In genomic region chr17:42743595-42744282, GRCh38 we compare ENCODE assay signal across 8 cellular contexts. TPM values are rescaled to one million over a fixed set of nuclear protein-coding genes. Genes with fewer than 3 reads are reported as not detected.
DNase-seq lines count a peak whose midpoint lies in the region; ATAC-seq and TF ChIP-seq lines count a peak whose summit lies in the region.

No MANE protein-coding gene starts in this region.

- TF ChIP-seq POLR2A in testis (IDR thresholded peaks at IDR 0.05): no peak

- H3K4me1 ChIP-seq in cardiac muscle cell (ENCODE audit: low read depth): peaks cover 10% of the 10 kb centered on the region
- H3K4me1 ChIP-seq in testis: peaks cover 14% of the 10 kb centered on the region

- peak overlapping the region; percentile 91 for H3K4me3 Mint-ChIP-seq in activated T-helper 1 cell treated with anti-CD3 and anti-CD28 coated beads, Interleukin-12 subunit alpha, Interleukin-12 subunit beta, Interleukin-2, Interleukin-4 antibody, amounts not matched to agents 30 ng/mL and 10 ng/mL and 1 ng/mL, durations not matched to agents 14 hours and 24 hours and 36 hours
- peak overlapping the region; percentile 91 to 98 (median 94) for H3K4me3 Mint-ChIP-seq in immature natural killer cell

- ATAC-seq in left ventricle myocardium superior (no peak), HG03175 (IDR thresholded peaks at IDR 0.05; ENCODE audit: unreplicated experiment) (no peak)

- H3K27ac ChIP-seq in cardiac muscle cell: peak overlapping the region; percentile 96
- H3K27ac ChIP-seq in testis: peak overlapping the region; percentile 94 to 96

- H3K27me3 Mint-ChIP-seq in activated T-helper 1 cell treated with anti-CD3 and anti-CD28 coated beads, Interleukin-12 subunit alpha, Interleukin-12 subunit beta, Interleukin-2, Interleukin-4 antibody, amounts not matched to agents 30 ng/mL and 10 ng/mL and 1 ng/mL, durations not matched to agents 14 hours and 24 hours and 36 hours (ENCODE audit: insufficient read depth): peaks cover 16% of the 10 kb centered on the region
- peaks cover 2 to 14% (median 4%) of the 10 kb centered on the region in 3 donors for H3K27me3 Mint-ChIP-seq in immature natural killer cell (ENCODE audit: low read depth in 3 of 3)

- no peaks in the 10 kb centered on the region for H3K9me3 ChIP-seq in cardiac muscle cell (ENCODE audit: low read depth)
- no peaks in the 10 kb centered on the region for H3K9me3 ChIP-seq in testis

- H3K36me3 Mint-ChIP-seq in activated T-helper 1 cell treated with anti-CD3 and anti-CD28 coated beads, Interleukin-12 subunit alpha, Interleukin-12 subunit beta, Interleukin-2, Interleukin-4 antibody, amounts not matched to agents 30 ng/mL and 10 ng/mL and 1 ng/mL, durations not matched to agents 14 hours and 24 hours and 36 hours (ENCODE audit: low read depth): no peaks in the 10 kb centered on the region
- H3K36me3 Mint-ChIP-seq in immature natural killer cell: no peaks in the 10 kb centered on the region

- H3K4me3 ChIP-seq in cardiac muscle cell: peak overlapping the region; percentile 76
- peak overlapping the region; percentile 85 to 91 for H3K4me3 ChIP-seq in testis

- in situ Hi-C loops in GM13976 (cut with MboI; ENCODE audit: low sequenced_read_pairs, unreplicated experiment) (no loop called here), G401 (cut with HindIII; ENCODE audit: low sequenced_read_pairs) (no loop called here)

- H3K27me3 ChIP-seq in cardiac muscle cell (no peaks in the 10 kb centered on the region), testis (no peaks in the 10 kb centered on the region)

- intact Hi-C loops in left ventricle myocardium superior (cut with micrococcal nuclease) (no loop called here), testis (cut with DNase I; ENCODE audit: low total_unique reads) (no loop called here)
- intact Hi-C loops in activated T-helper 1 cell treated with anti-CD3 and anti-CD28 coated beads, Interleukin-12 subunit alpha, Interleukin-12 subunit beta, Interleukin-2, Interleukin-4 antibody, amounts not matched to agents 30 ng/mL and 10 ng/mL and 1 ng/mL, durations not matched to agents 14 hours and 24 hours and 36 hours (cut with micrococcal nuclease): loop anchor here (1.0 to 2.0 kb wide), 3 partner anchors 20 to 65 kb away; no protein-coding TSS in a partner anchor

- 30 to 35% methylated on average over 10 of the region's 10 CpGs for WGBS in testis, 2 donors

- H3K27ac Mint-ChIP-seq in activated T-helper 1 cell treated with anti-CD3 and anti-CD28 coated beads, Interleukin-12 subunit alpha, Interleukin-12 subunit beta, Interleukin-2, Interleukin-4 antibody, amounts not matched to agents 30 ng/mL and 10 ng/mL and 1 ng/mL, durations not matched to agents 14 hours and 24 hours and 36 hours: peak overlapping the region; percentile 80
- peak overlapping the region; percentile 75 to 97 (median 90) for H3K27ac Mint-ChIP-seq in immature natural killer cell

- H3K4me1 Mint-ChIP-seq in activated T-helper 1 cell treated with anti-CD3 and anti-CD28 coated beads, Interleukin-12 subunit alpha, Interleukin-12 subunit beta, Interleukin-2, Interleukin-4 antibody, amounts not matched to agents 30 ng/mL and 10 ng/mL and 1 ng/mL, durations not matched to agents 14 hours and 24 hours and 36 hours (ENCODE audit: low read depth): peaks cover 15% of the 10 kb centered on the region
- peaks cover 21 to 23% of the 10 kb centered on the region in 2 donors for H3K4me1 Mint-ChIP-seq in immature natural killer cell

- TF ChIP-seq CTCF in cardiac muscle cell (IDR thresholded peaks at IDR 0.05; ENCODE audit: low read depth, low read length) (peak; percentile 25), testis (IDR thresholded peaks at IDR 0.05) (no peak), GM13976 (IDR thresholded peaks at IDR 0.05; ENCODE audit: borderline replicate concordance, control extremely low read depth, extremely low read depth, insufficient read depth, missing control alignments) (no peak)

- DNase-seq in cardiac muscle cell (ENCODE audit: low read depth in 1 of 2, low spot score in 1 of 2): no peak
- no peak for DNase-seq in left ventricle myocardium superior
- no peak for DNase-seq in activated T-helper 1 cell treated with anti-CD3 and anti-CD28 coated beads, Interleukin-12 subunit alpha, Interleukin-12 subunit beta, Interleukin-2, Interleukin-4 antibody, amounts not matched to agents 30 ng/mL and 10 ng/mL and 1 ng/mL, durations not matched to agents 14 hours and 24 hours and 36 hours (ENCODE audit: low spot score)
- DNase-seq in immature natural killer cell: no peak
- no peak for DNase-seq in testis
- no peak for DNase-seq in GM13976 (ENCODE audit: low spot score)
- DNase-seq in G401 (ENCODE audit: low spot score): no peak

- no peaks in the 10 kb centered on the region for H3K9me3 Mint-ChIP-seq in activated T-helper 1 cell treated with anti-CD3 and anti-CD28 coated beads, Interleukin-12 subunit alpha, Interleukin-12 subunit beta, Interleukin-2, Interleukin-4 antibody, amounts not matched to agents 30 ng/mL and 10 ng/mL and 1 ng/mL, durations not matched to agents 14 hours and 24 hours and 36 hours
- H3K9me3 Mint-ChIP-seq in immature natural killer cell: no peaks in the 10 kb centered on the region

- H3K36me3 ChIP-seq in cardiac muscle cell (no peaks in the 10 kb centered on the region), testis (ENCODE audit: low read depth, missing control alignments) (no peaks in the 10 kb centered on the region)

RNA-seq across cellular contexts. Expression of gene EZH1, which starts 1.1 kb away (rescaled TPM):
- total RNA-seq in cardiac muscle cell: 19.2 and 33.8 TPM in 2 replicates
- polyA plus RNA-seq in cardiac muscle cell: 22.7 and 34.9 TPM in 2 replicates
- 49.6 TPM for total RNA-seq in left ventricle myocardium superior
- 35.6 and 40.0 TPM in 2 replicates for total RNA-seq in activated T-helper 1 cell treated with anti-CD3 and anti-CD28 coated beads, Interleukin-12 subunit alpha, Interleukin-12 subunit beta, Interleukin-2, Interleukin-4 antibody, amounts not matched to agents 30 ng/mL and 10 ng/mL and 1 ng/mL, durations not matched to agents 14 hours and 24 hours and 36 hours
- polyA plus RNA-seq in immature natural killer cell: 10 to 100 TPM in 2 of 3 donors, 1 to 10 TPM in 1; 9.8 to 32.3 (median 19.5) TPM
- 10 to 100 TPM; 53.7 to 59.4 TPM for total RNA-seq in testis
- polyA plus RNA-seq in testis (ENCODE audit: insufficient read depth, low read depth, low replicate concordance): 28.1 TPM
- total RNA-seq in G401 (2014; rRNA removed; shearing (Covaris generic)): 10.0 and 14.7 TPM in 2 replicates

RNA-seq across cellular contexts. Expression of gene RAMP2, which starts 17.3 kb away (rescaled TPM):
- 16.2 and 16.5 TPM in 2 replicates for total RNA-seq in cardiac muscle cell
- 20.6 and 28.0 TPM in 2 replicates for polyA plus RNA-seq in cardiac muscle cell
- 39.3 TPM for total RNA-seq in left ventricle myocardium superior
- not detected in 2 replicates for total RNA-seq in activated T-helper 1 cell treated with anti-CD3 and anti-CD28 coated beads, Interleukin-12 subunit alpha, Interleukin-12 subunit beta, Interleukin-2, Interleukin-4 antibody, amounts not matched to agents 30 ng/mL and 10 ng/mL and 1 ng/mL, durations not matched to agents 14 hours and 24 hours and 36 hours
- polyA plus RNA-seq in immature natural killer cell: not detected
- 10 to 100 TPM in 1 of 2 donors, 1 to 10 TPM in 1; 6.9 to 14.6 TPM for total RNA-seq in testis
- polyA plus RNA-seq in testis (ENCODE audit: insufficient read depth, low read depth, low replicate concordance): 38.2 TPM
- total RNA-seq in G401 (2014; rRNA removed; shearing (Covaris generic)): 0.51 and 1.5 TPM in 2 replicates

RNA-seq across cellular contexts. Expression of gene VPS25, which starts 29.5 kb away (rescaled TPM):
- total RNA-seq in cardiac muscle cell: 101 and 129 TPM in 2 replicates
- 133 and 136 TPM in 2 replicates for polyA plus RNA-seq in cardiac muscle cell
- 29.6 TPM for total RNA-seq in left ventricle myocardium superior
- total RNA-seq in activated T-helper 1 cell treated with anti-CD3 and anti-CD28 coated beads, Interleukin-12 subunit alpha, Interleukin-12 subunit beta, Interleukin-2, Interleukin-4 antibody, amounts not matched to agents 30 ng/mL and 10 ng/mL and 1 ng/mL, durations not matched to agents 14 hours and 24 hours and 36 hours: 93.6 and 97.0 TPM in 2 replicates
- polyA plus RNA-seq in immature natural killer cell: 10 to 100 TPM; 60.2 to 94.1 (median 90.2) TPM
- 10 to 100 TPM; 48.3 to 51.8 TPM for total RNA-seq in testis
- 64.1 TPM for polyA plus RNA-seq in testis (ENCODE audit: insufficient read depth, low read depth, low replicate concordance)
- 150 and 199 TPM in 2 replicates for total RNA-seq in G401 (2014; rRNA removed; shearing (Covaris generic))

RNA-seq across cellular contexts. Expression of gene WNK4, which starts 36.7 kb away (rescaled TPM):
- 0.04 and 1.6 TPM in 2 replicates for total RNA-seq in cardiac muscle cell
- polyA plus RNA-seq in cardiac muscle cell: 0.67 and 0.71 TPM in 2 replicates
- total RNA-seq in left ventricle myocardium superior: not detected
- total RNA-seq in activated T-helper 1 cell treated with anti-CD3 and anti-CD28 coated beads, Interleukin-12 subunit alpha, Interleukin-12 subunit beta, Interleukin-2, Interleukin-4 antibody, amounts not matched to agents 30 ng/mL and 10 ng/mL and 1 ng/mL, durations not matched to agents 14 hours and 24 hours and 36 hours: 0.12 and 0.29 TPM in 2 replicates
- not detected for polyA plus RNA-seq in immature natural killer cell
- 1 to 10 TPM; 1.4 to 2.3 TPM for total RNA-seq in testis
- polyA plus RNA-seq in testis (ENCODE audit: insufficient read depth, low read depth, low replicate concordance): 2.8 TPM
- total RNA-seq in G401 (2014; rRNA removed; shearing (Covaris generic)): not detected in 2 replicates

RNA-seq across cellular contexts. Expression of gene COA3, which starts 54.8 kb away (rescaled TPM):
- total RNA-seq in cardiac muscle cell: 84.1 and 113 TPM in 2 replicates
- polyA plus RNA-seq in cardiac muscle cell: 228 and 275 TPM in 2 replicates
- total RNA-seq in left ventricle myocardium superior: 70.4 TPM
- total RNA-seq in activated T-helper 1 cell treated with anti-CD3 and anti-CD28 coated beads, Interleukin-12 subunit alpha, Interleukin-12 subunit beta, Interleukin-2, Interleukin-4 antibody, amounts not matched to agents 30 ng/mL and 10 ng/mL and 1 ng/mL, durations not matched to agents 14 hours and 24 hours and 36 hours: 53.5 and 59.3 TPM in 2 replicates
- polyA plus RNA-seq in immature natural killer cell: 100 to 1,000 TPM; 162 to 221 (median 186) TPM
- 10 to 100 TPM; 43.0 to 49.2 TPM for total RNA-seq in testis
- 52.7 TPM for polyA plus RNA-seq in testis (ENCODE audit: insufficient read depth, low read depth, low replicate concordance)
- total RNA-seq in G401 (2014; rRNA removed; shearing (Covaris generic)): 53.7 and 75.4 TPM in 2 replicates
